ENCODE assay signal across 8 cellular contexts in genomic region chr5:151222769-151223446, GRCh38. TPM values are rescaled to one million over a fixed set of nuclear protein-coding genes. Genes with fewer than 3 reads are reported as not detected.
A peak's percentile ranks its signal among the peaks of the same experiment; 100 is the strongest.
DNase-seq lines count a peak whose midpoint lies in the region; ATAC-seq and TF ChIP-seq lines count a peak whose summit lies in the region.

No MANE protein-coding gene starts in this region.

- H3K4me1 ChIP-seq in mucosa of rectum (ENCODE audit: control insufficient read depth in 2 of 2, insufficient read depth in 2 of 2, low read length in 2 of 2) = peaks cover 7 to 23% of the 10 kb centered on the region in 2 donors

- H3K27me3 ChIP-seq in mucosa of rectum (ENCODE audit: control insufficient read depth in 2 of 2, insufficient read depth in 2 of 2, low read length in 2 of 2) = no peaks in the 10 kb centered on the region

- peak in 22 of 34 experiments; percentile 13 to 71 (median 31) for DNase-seq in T-cell
- DNase-seq in chondrocyte (ENCODE audit: low spot score) = no peak
- DNase-seq in NCI-H2081 (lab: John Stamatoyannopoulos, UW) = no peak
- no peak for DNase-seq in HuH-7 (ENCODE audit: low spot score)
- DNase-seq in EL = no peak

- H3K4me1 Mint-ChIP-seq in T-cell (peaks cover 65 to 74% (median 66%) of the 10 kb centered on the region in 3 donors), chondrocyte (ENCODE audit: low read depth) (peaks cover 5% of the 10 kb centered on the region)

- H3K9ac ChIP-seq in mucosa of rectum (ENCODE audit: low read depth in 1 of 2, low read length in 2 of 2) = peak overlapping the region; percentile 58 to 77

- H3K9me3 Mint-ChIP-seq in T-cell (no peaks in the 10 kb centered on the region), chondrocyte (ENCODE audit: low read depth) (no peaks in the 10 kb centered on the region)

- H3K27ac ChIP-seq in mucosa of rectum (ENCODE audit: low read depth in 2 of 2, low read length in 2 of 2) = peak overlapping the region; percentile 52 to 84

- H3K27ac Mint-ChIP-seq in T-cell (peak overlapping the region; percentile 97 to 99), chondrocyte (ENCODE audit: unreplicated experiment) (no peak overlapping the region)

- CTCF ChIA-PET in T-cell (lab: Charles Lee) = interaction anchor here (0.5 to 4.7 kb wide), 8 partner anchors 10 to 1843 kb away, joined by 3 to 28 read pairs (median 8); partner anchors contain the start of gene GM2A (in 2 of the 2)

- POLR2A ChIA-PET in T-cell (lab: Charles Lee) = interaction anchor here (1.0 to 2.4 kb wide), 4 partner anchors 9 to 29 kb away, joined by 3 to 19 read pairs (median 8); partner anchors contain the start of gene GM2A (in 1 of the 2)

- peak overlapping the region; percentile 44 to 79 for H3K4me3 ChIP-seq in mucosa of rectum (ENCODE audit: low read length in 2 of 2)

- no peak for TF ChIP-seq CTCF in chondrocyte (IDR thresholded peaks at IDR 0.05)

- H3K9me3 ChIP-seq in mucosa of rectum (ENCODE audit: control insufficient read depth in 2 of 2, low read length in 2 of 2) = no peaks in the 10 kb centered on the region

- H3K36me3 Mint-ChIP-seq in T-cell (peaks cover 29% of the 10 kb centered on the region), chondrocyte (ENCODE audit: low read depth) (no peaks in the 10 kb centered on the region)

- ATAC-seq in GM19023 (IDR thresholded peaks at IDR 0.05; ENCODE audit: unreplicated experiment) (peak; percentile 66), HG02981 (IDR thresholded peaks at IDR 0.05; ENCODE audit: unreplicated experiment) (peak; percentile 49), T-cell (replicated peaks in 1 of 4) (peak; percentile 57 to 74 (median 67))

- H3K4me3 Mint-ChIP-seq in T-cell (peak overlapping the region; percentile 87 to 94 (median 88)), chondrocyte (ENCODE audit: unreplicated experiment) (peak overlapping the region; percentile 77)

- H3K36me3 ChIP-seq in mucosa of rectum (ENCODE audit: control insufficient read depth in 2 of 2, insufficient read depth in 2 of 2, low read length in 2 of 2) = no peaks in the 10 kb centered on the region

- H3K27me3 Mint-ChIP-seq in T-cell (no peaks in the 10 kb centered on the region), chondrocyte (ENCODE audit: low read depth) (peaks cover under 1% of the 10 kb centered on the region)

RNA-seq across cellular contexts. Expression of gene CCDC69, which starts 1.0 kb away (rescaled TPM):
- total RNA-seq in T-cell = 100 to 1,000 TPM in 1 of 5 donors, 10 to 100 TPM in 4; 86.3 to 112 (median 93.5) TPM
- 1.2 to 1.5 TPM (median 1.3 TPM) in 3 replicates for total RNA-seq in chondrocyte

RNA-seq across cellular contexts. Expression of gene GM2A, which starts 30.1 kb away (rescaled TPM):
- total RNA-seq in T-cell = 10 to 100 TPM in 3 of 5 donors, 1 to 10 TPM in 2; 8.2 to 20.9 (median 11.5) TPM
- 21.4 to 29.1 TPM (median 21.7 TPM) in 3 replicates for total RNA-seq in chondrocyte

Comparison
In these comparisons a context has a peak if more than half of its experiments do, and no peak if none do; other contexts are left out.
1. DNase-seq: peak in T-cell (22 of 34); none in chondrocyte (single experiment), NCI-H2081 (0 of 2), HuH-7 (single experiment) and EL (single experiment).
2. RNA of gene CCDC69, which starts 1.0 kb away (total RNA-seq): 86.3 to 112 TPM in T-cell; 1.2 to 1.5 TPM in chondrocyte; every median in the first group is over 10 times any median in the second.
3. Peak in every context shown above with its lines, with median percentiles within 50 percentile points of each other: ATAC-seq.